Comparison of ENCODE assay signal across 27 cellular contexts in genomic region chr1:166836733-166837132, GRCh38. TPM values are rescaled to one million over a fixed set of nuclear protein-coding genes. Genes with fewer than 3 reads are reported as not detected.
DNase-seq lines count a peak whose midpoint lies in the region; ATAC-seq and TF ChIP-seq lines count a peak whose summit lies in the region.
"Had no signal": no experiment of that assay in that cellular context is flagged by ENCODE, and none has a peak within 500 bp of the region (broad histone marks: within the 10 kb centered on the region; RNA-seq: fewer than 3 reads in every experiment).

No MANE protein-coding gene starts in this region.

- H3K4me3 ChIP-seq in epithelial cell of esophagus (ENCODE audit: low read length), result no peak overlapping the region
- H3K4me3 ChIP-seq in lung, result no peak overlapping the region
- H3K4me3 ChIP-seq: BLaER1 treated with 17β-estradiol and CSF1 and Interleukin-3, amounts not matched to agents 10 nM and 100 nM had no signal

- H3K4me1 ChIP-seq in lung (ENCODE audit: control insufficient read depth in 2 of 2, insufficient read depth in 2 of 2, low read length in 2 of 2), result peaks cover 7 to 11% of the 10 kb centered on the region in 2 donors

- ATAC-seq in lung (ENCODE audit: insufficient read depth, low FRiP score), result peak; percentile 12
- ATAC-seq: activated CD8-positive, alpha-beta T cell treated with anti-CD3 and anti-CD28 coated beads for 36 hours; HepG2; sciatic nerve; stimulated activated effector memory CD8-positive, alpha-beta T cell treated with anti-CD3 and anti-CD28 coated beads, Interleukin-12 subunit alpha, Interleukin-12 subunit beta, amount 100 ng/mL, for 72 hours had no signal

- no peaks in the 10 kb centered on the region for H3K9me3 ChIP-seq in lung (ENCODE audit: control insufficient read depth in 2 of 2, insufficient read depth in 1 of 2, low read length in 1 of 2)

- WGBS in lung, 2 donors, result 72 to 84% methylated on average over 4 of the region's 4 CpGs

- no peaks in the 10 kb centered on the region for H3K27me3 ChIP-seq in lung (ENCODE audit: control insufficient read depth, insufficient read depth)
- H3K27me3 ChIP-seq: BLaER1 treated with 17β-estradiol and CSF1 and Interleukin-3, amounts not matched to agents 10 nM and 100 nM had no signal

- TF ChIP-seq CTCF in epithelial cell of esophagus (IDR thresholded peaks at IDR 0.05; ENCODE audit: insufficient read depth, low read depth, low read length, missing control alignments), result no peak
- no peak for TF ChIP-seq CTCF in lung (IDR thresholded peaks at IDR 0.05; ENCODE audit: control extremely low read depth, extremely low read depth)

- DNase-seq in Daoy (ENCODE audit: low read depth) (peak; percentile 15), M059J (ENCODE audit: low read depth) (peak; percentile 48), epithelial cell of esophagus (ENCODE audit: low read depth) (peak; percentile 72), lung (ENCODE audit: low spot score) (peak; percentile 69), GOT3 (lab: John Stamatoyannopoulos, UW) (no peak), DMS79 (lab: John Stamatoyannopoulos, UW) (no peak), dedifferentiated amniotic fluid mesenchymal stem cell (ENCODE audit: extremely low spot score) (no peak)
- DNase-seq in activated CD8-positive, alpha-beta memory T cell treated with anti-CD3 and anti-CD28 coated beads for 24 hours, result no peak
- DNase-seq: activated CD4-positive, CD25-positive, alpha-beta regulatory T cell treated with anti-CD3 and anti-CD28 coated beads, Interleukin-2, amount 50 U/mL, for 72 hours; activated CD8-positive, alpha-beta T cell treated with anti-CD3 and anti-CD28 coated beads for 36 hours; activated effector memory CD4-positive, alpha-beta T cell treated with anti-CD3 and anti-CD28 coated beads, Interleukin-2, amount 50 U/mL, for 16 hours; activated naive CD8-positive, alpha-beta T cell treated with anti-CD3 and anti-CD28 coated beads, Interleukin-2, amount 10 ng/mL, durations not matched to agents 7 days and 5 days; activated T-cell treated with anti-CD3 and anti-CD28 coated beads for 4 hours; COR-L47; dermis blood vessel endothelial cell; DMS53; glutamatergic neuron; kidney; NCI-H2029; NCI-H69; stimulated activated CD4-positive, alpha-beta T cell treated with anti-CD3 and anti-CD28 coated beads, Interleukin-12 subunit alpha, Interleukin-12 subunit beta, amount 100 ng/mL, for 4 hours; stimulated activated CD4-positive, alpha-beta T cell treated with anti-CD3 and anti-CD28 coated beads, Interleukin-4, amount 100 ng/mL, for 1 hour had no signal

- H3K36me3 ChIP-seq in lung (ENCODE audit: control insufficient read depth in 2 of 2, insufficient read depth in 2 of 2, low read length in 2 of 2), result peaks cover 0 to 6% of the 10 kb centered on the region in 2 donors

- H3K27ac ChIP-seq in lung (ENCODE audit: low read depth in 1 of 2, low read length in 1 of 2), result peak overlapping the region in 1 of 2 donors; percentile 76
- H3K27ac ChIP-seq: BLaER1 treated with 17β-estradiol and CSF1 and Interleukin-3, amounts not matched to agents 10 nM and 100 nM; HL-60 had no signal

RNA-seq across cellular contexts. Expression of gene POGK, which starts 2.5 kb away (rescaled TPM):
- total RNA-seq in Daoy (2014; rRNA removed; shearing (Covaris generic)), result 30.8 and 37.1 TPM in 2 replicates
- 15.9 and 28.7 TPM in 2 replicates for total RNA-seq in M059J (2014; rRNA removed; shearing (Covaris generic))
- total RNA-seq in lung, result 10 to 100 TPM; 34.7 to 56.2 TPM
- 10 to 100 TPM; 19.0 to 19.6 TPM for polyA plus RNA-seq in lung

RNA-seq across cellular contexts. Expression of gene TADA1, which starts 39.3 kb away (rescaled TPM):
- 15.3 and 19.8 TPM in 2 replicates for total RNA-seq in Daoy (2014; rRNA removed; shearing (Covaris generic))
- total RNA-seq in M059J (2014; rRNA removed; shearing (Covaris generic)), result 14.0 and 15.1 TPM in 2 replicates
- 10 to 100 TPM in 1 of 2 donors, 1 to 10 TPM in 1; 8.3 to 14.4 TPM for total RNA-seq in lung
- 1 to 10 TPM; 6.5 to 6.8 TPM for polyA plus RNA-seq in lung

Comparison
In these comparisons a context has a peak if more than half of its experiments do, and no peak if none do; other contexts are left out.
1. DNase-seq: peak in Daoy (single experiment), M059J (single experiment), epithelial cell of esophagus (single experiment) and lung (single experiment); none in activated CD8-positive, alpha-beta memory T cell treated with anti-CD3 and anti-CD28 coated beads for 24 hours (single experiment), GOT3 (single experiment), DMS79 (single experiment) and dedifferentiated amniotic fluid mesenchymal stem cell (single experiment).